ENCODE assay signal across 19 cellular contexts in genomic region chr20:1920826-1921225, GRCh38. TPM values are rescaled to one million over a fixed set of nuclear protein-coding genes. Genes with fewer than 3 reads are reported as not detected.
A peak's percentile ranks its signal among the peaks of the same experiment; 100 is the strongest.
DNase-seq lines count a peak whose midpoint lies in the region; ATAC-seq and TF ChIP-seq lines count a peak whose summit lies in the region.
"Had no signal": no experiment of that assay in that cellular context is flagged by ENCODE, and none has a peak within 500 bp of the region (broad histone marks: within the 10 kb centered on the region; RNA-seq: fewer than 3 reads in every experiment).

No MANE protein-coding gene starts in this region.

- ATAC-seq in body of pancreas (no peak), HG02642 (IDR thresholded peaks at IDR 0.05; ENCODE audit: poor library complexity, unreplicated experiment) (no peak), esophagus mucosa (no peak)

- H3K36me3 ChIP-seq in Caco-2 (ENCODE audit: control insufficient read depth, insufficient read depth, low read length): peaks cover 1% of the 10 kb centered on the region
- H3K36me3 ChIP-seq in body of pancreas (replicated peaks in 1 of 2; ENCODE audit: insufficient read depth in 1 of 2, low read depth in 2 of 2): no peaks in the 10 kb centered on the region
- H3K36me3 ChIP-seq in neutrophil: peaks cover 100% of the 10 kb centered on the region

- intact Hi-C loops in Caco-2 (cut with micrococcal nuclease; ENCODE audit: unreplicated experiment) (loop anchor here (1.0 kb wide), 1 partner anchor 21 kb away; no protein-coding TSS in a partner anchor), body of pancreas (cut with DNase I) (no loop called here), posterior vena cava (cut with DNase I) (no loop called here)

- no peak for TF ChIP-seq CTCF in Caco-2 (IDR thresholded peaks at IDR 0.05; ENCODE audit: insufficient read depth in 1 of 2, low read depth in 1 of 2, low read length in 1 of 2, severe bottlenecking in 1 of 2, unreplicated experiment in 1 of 2)
- TF ChIP-seq CTCF in body of pancreas (IDR thresholded peaks at IDR 0.05): no peak
- TF ChIP-seq CTCF in neutrophil (IDR thresholded peaks at IDR 0.05): no peak

- no peaks in the 10 kb centered on the region for H3K27me3 ChIP-seq in Caco-2 (replicated peaks; ENCODE audit: control insufficient read depth, insufficient read depth, low read length)
- H3K27me3 ChIP-seq in body of pancreas: no peaks in the 10 kb centered on the region
- H3K27me3 ChIP-seq in neutrophil: no peaks in the 10 kb centered on the region
- H3K27me3 ChIP-seq: MG63 had no signal

- no peaks in the 10 kb centered on the region for H3K9me3 Mint-ChIP-seq in Caco-2 (ENCODE audit: unreplicated experiment)
- H3K9me3 Mint-ChIP-seq: CD4-positive, alpha-beta memory T cell; HFFc6; IgD-negative memory B cell had no signal

- no peaks in the 10 kb centered on the region for H3K9me3 ChIP-seq in Caco-2
- H3K9me3 ChIP-seq in body of pancreas: no peaks in the 10 kb centered on the region
- peaks cover 4% of the 10 kb centered on the region for H3K9me3 ChIP-seq in neutrophil
- H3K9me3 ChIP-seq: MG63 had no signal

- H3K27me3 Mint-ChIP-seq in Caco-2 (ENCODE audit: insufficient read depth, unreplicated experiment): no peaks in the 10 kb centered on the region
- H3K27me3 Mint-ChIP-seq: IgD-negative memory B cell had no signal

- CTCF ChIA-PET in Caco-2 (lab: Charles Lee): no interaction called here

- no peak for TF ChIP-seq POLR2A in body of pancreas (IDR thresholded peaks at IDR 0.05)

- H3K4me1 Mint-ChIP-seq in Caco-2 (ENCODE audit: low read depth, unreplicated experiment): peaks cover 12% of the 10 kb centered on the region
- H3K4me1 Mint-ChIP-seq: CD4-positive, alpha-beta memory T cell; IgD-negative memory B cell had no signal

- peaks cover 22% of the 10 kb centered on the region for H3K36me3 Mint-ChIP-seq in Caco-2 (ENCODE audit: insufficient read depth, unreplicated experiment)
- H3K36me3 Mint-ChIP-seq: CD4-positive, alpha-beta memory T cell had no signal

- H3K4me3 Mint-ChIP-seq in Caco-2 (ENCODE audit: unreplicated experiment): peak overlapping the region; percentile 57
- H3K4me3 Mint-ChIP-seq: CD4-positive, alpha-beta memory T cell; HFFc6; IgD-negative memory B cell had no signal

- peak overlapping the region; percentile 90 for H3K27ac Mint-ChIP-seq in Caco-2 (ENCODE audit: unreplicated experiment)
- H3K27ac Mint-ChIP-seq: CD4-positive, alpha-beta memory T cell; HFFc6; IgD-negative memory B cell had no signal

- WGBS in body of pancreas, 2 donors: 42 to 44% methylated on average over 6 of the region's 6 CpGs

- no peak for DNase-seq in Caco-2
- no peak for DNase-seq in body of pancreas
- DNase-seq in kidney glomerular epithelial cell (lab: John Stamatoyannopoulos, UW): peak; percentile 75
- no peak for DNase-seq in ureter (ENCODE audit: low spot score)
- DNase-seq in posterior vena cava (ENCODE audit: low spot score): no peak
- DNase-seq: CD4-positive, alpha-beta memory T cell; DMS79 treated with DMSO at 0.1 percent for 48 hours; HFFc6; Karpas-422; MG63; NCI-H1048; NCI-H1436 treated with DMSO at 0.1 percent for 48 hours; NCI-H2029; NCI-H526; PC-9 had no signal

- H3K27ac ChIP-seq in body of pancreas: peak overlapping the region in 3 of 4 donors; percentile 54 to 85 (median 82)
- peak overlapping the region; percentile 38 for H3K27ac ChIP-seq in neutrophil
- H3K27ac ChIP-seq: PC-9 had no signal

- H3K4me3 ChIP-seq in Caco-2 (ENCODE audit: low read depth, low read length): no peak overlapping the region
- no peak overlapping the region for H3K4me3 ChIP-seq in body of pancreas
- no peak overlapping the region for H3K4me3 ChIP-seq in neutrophil (ENCODE audit: low read depth in 1 of 2, low read length in 1 of 2)
- H3K4me3 ChIP-seq: MG63, PC-9 had no signal

- BruUV-seq in Caco-2 (replicated peaks; lab: Mats Ljungman, UMichigan): TSS peak; percentile 55

- POLR2A ChIA-PET in Caco-2 (lab: Charles Lee): no interaction called here

- peaks cover 25% of the 10 kb centered on the region for H3K4me1 ChIP-seq in Caco-2
- H3K4me1 ChIP-seq in body of pancreas: peaks cover 22% of the 10 kb centered on the region
- H3K4me1 ChIP-seq in neutrophil (ENCODE audit: control insufficient read depth in 1 of 2, insufficient read depth in 1 of 2, low read depth in 1 of 2, low read length in 1 of 2): peaks cover 0 to 8% of the 10 kb centered on the region in 2 experiments

RNA-seq across cellular contexts. Expression of gene SIRPA, which starts 25.6 kb away (rescaled TPM):
- 31.6 and 33.3 TPM in 2 replicates for total RNA-seq in Caco-2 (2022)
- total RNA-seq in body of pancreas: 10 to 100 TPM; 15.0 to 20.1 TPM
- 14.5 TPM for total RNA-seq in ureter
- total RNA-seq in posterior vena cava: 10 to 100 TPM; 39.7 to 42.1 TPM
- total RNA-seq in esophagus mucosa: 15.1 TPM
